In genomic region chr5:107861565-107861964, GRCh38 we compare ENCODE assay signal across 36 cellular contexts.
"Had no signal": no experiment of that assay in that cellular context is flagged by ENCODE, and none has a peak within 500 bp of the region (broad histone marks: within the 10 kb centered on the region; RNA-seq: fewer than 3 reads in every experiment).

No MANE protein-coding gene starts in this region.

- H3K9me3 ChIP-seq: MG63, Peyer's patch, SJSA1 had no signal

- H3K4me1 ChIP-seq: Peyer's patch had no signal

- H3K36me3 Mint-ChIP-seq: activated CD8-positive, alpha-beta memory T cell treated with anti-CD3 and anti-CD28 coated beads, Interleukin-2, amount 10 ng/mL, durations not matched to agents 7 days and 5 days had no signal

- H3K27ac Mint-ChIP-seq: activated B cell treated with CpG ODN at 0.5 μM for 24 hours; activated CD4-positive, alpha-beta memory T cell treated with anti-CD3 and anti-CD28 coated beads, Interleukin-2, amount 10 ng/mL, durations not matched to agents 7 days and 5 days; activated CD4-positive, alpha-beta T cell treated with anti-CD3 and anti-CD28 coated beads, Interleukin-2, amount 10 ng/mL, durations not matched to agents 7 days and 5 days; activated CD8-positive, alpha-beta memory T cell treated with anti-CD3 and anti-CD28 coated beads, Interleukin-2, amount 10 ng/mL, durations not matched to agents 7 days and 5 days; activated naive CD4-positive, alpha-beta T cell treated with anti-CD3 and anti-CD28 coated beads, Interleukin-2, amount 10 ng/mL, durations not matched to agents 7 days and 5 days; activated naive CD8-positive, alpha-beta T cell had no signal

- H3K27ac ChIP-seq: brain microvascular endothelial cell, Peyer's patch, SJSA1, VCaP had no signal

- H3K36me3 ChIP-seq: brain microvascular endothelial cell, MG63, SJSA1 had no signal

- H3K27me3 ChIP-seq: brain microvascular endothelial cell, MG63, Peyer's patch, SJSA1 had no signal

- H3K4me1 Mint-ChIP-seq: activated B cell treated with CpG ODN at 0.5 μM for 24 hours; activated CD4-positive, alpha-beta memory T cell treated with anti-CD3 and anti-CD28 coated beads, Interleukin-2, amount 10 ng/mL, durations not matched to agents 7 days and 5 days; activated CD8-positive, alpha-beta memory T cell treated with anti-CD3 and anti-CD28 coated beads, Interleukin-2, amount 10 ng/mL, durations not matched to agents 7 days and 5 days had no signal

- DNase-seq: activated B cell treated with CpG ODN at 0.5 μM for 24 hours; activated CD4-positive, alpha-beta memory T cell treated with anti-CD3 and anti-CD28 coated beads, Interleukin-2, amount 10 ng/mL, durations not matched to agents 7 days and 5 days; activated CD4-positive, alpha-beta T cell treated with anti-CD3 and anti-CD28 coated beads, Interleukin-2, amount 10 ng/mL, durations not matched to agents 7 days and 5 days; activated CD8-positive, alpha-beta memory T cell treated with anti-CD3 and anti-CD28 coated beads for 24 hours; activated CD8-positive, alpha-beta memory T cell treated with anti-CD3 and anti-CD28 coated beads, Interleukin-2, amount 10 ng/mL, durations not matched to agents 7 days and 5 days; activated CD8-positive, alpha-beta memory T cell treated with anti-CD3 and anti-CD28 coated beads, Interleukin-2, amount 50 U/mL, for 48 hours; activated effector memory CD4-positive, alpha-beta T cell treated with Interleukin-2 at 50 U/mL for 16 hours; activated naive CD4-positive, alpha-beta T cell treated with anti-CD3 and anti-CD28 coated beads, Interleukin-2, amount 10 ng/mL, durations not matched to agents 7 days and 5 days; activated T-cell treated with anti-CD3 and anti-CD28 coated beads, Interleukin-2, amount 50 U/mL, for 48 hours; amniotic stem cell; aorta; brain microvascular endothelial cell; central memory CD4-positive, alpha-beta T cell; Kasumi-1; KBM-7; MG63; NCI-H1048; NCI-H1105 treated with DMSO at 0.1 percent for 48 hours; NCI-H1436; NCI-H1694 treated with DMSO at 0.1 percent for 48 hours; NCI-H2029; NCI-H510A; NCI-H526; NCI-H748 treated with DMSO at 0.1 percent for 48 hours; NK-92 treated with Interleukin-12 subunit alpha and Interleukin-12 subunit beta, amount 100 ng/mL, for 24 hours; PC-3; Peyer's patch; RPMI8226; SHP77 treated with DMSO at 0.1 percent for 48 hours; SW 1271; T-helper 1 cell; T-helper 2 cell; T-helper 9 cell had no signal

- H3K27me3 Mint-ChIP-seq: activated B cell treated with CpG ODN at 0.5 μM for 24 hours; activated CD4-positive, alpha-beta memory T cell treated with anti-CD3 and anti-CD28 coated beads, Interleukin-2, amount 10 ng/mL, durations not matched to agents 7 days and 5 days; activated CD4-positive, alpha-beta T cell treated with anti-CD3 and anti-CD28 coated beads, Interleukin-2, amount 10 ng/mL, durations not matched to agents 7 days and 5 days; activated CD8-positive, alpha-beta memory T cell treated with anti-CD3 and anti-CD28 coated beads, Interleukin-2, amount 10 ng/mL, durations not matched to agents 7 days and 5 days; activated naive CD8-positive, alpha-beta T cell had no signal

- H3K4me3 Mint-ChIP-seq: activated B cell treated with CpG ODN at 0.5 μM for 24 hours; activated CD4-positive, alpha-beta memory T cell treated with anti-CD3 and anti-CD28 coated beads, Interleukin-2, amount 10 ng/mL, durations not matched to agents 7 days and 5 days; activated CD4-positive, alpha-beta T cell treated with anti-CD3 and anti-CD28 coated beads, Interleukin-2, amount 10 ng/mL, durations not matched to agents 7 days and 5 days; activated CD8-positive, alpha-beta memory T cell treated with anti-CD3 and anti-CD28 coated beads, Interleukin-2, amount 10 ng/mL, durations not matched to agents 7 days and 5 days; activated naive CD4-positive, alpha-beta T cell treated with anti-CD3 and anti-CD28 coated beads, Interleukin-2, amount 10 ng/mL, durations not matched to agents 7 days and 5 days; activated naive CD8-positive, alpha-beta T cell had no signal

- ATAC-seq: activated CD8-positive, alpha-beta memory T cell treated with anti-CD3 and anti-CD28 coated beads, Interleukin-2, amount 10 ng/mL, durations not matched to agents 7 days and 5 days; PC-3 had no signal

- H3K9me3 Mint-ChIP-seq: activated B cell treated with CpG ODN at 0.5 μM for 24 hours; activated CD4-positive, alpha-beta memory T cell treated with anti-CD3 and anti-CD28 coated beads, Interleukin-2, amount 10 ng/mL, durations not matched to agents 7 days and 5 days; activated CD4-positive, alpha-beta T cell treated with anti-CD3 and anti-CD28 coated beads, Interleukin-2, amount 10 ng/mL, durations not matched to agents 7 days and 5 days had no signal

- H3K4me3 ChIP-seq: MG63, Peyer's patch, SJSA1 had no signal
